ENCODE assay signal across 19 cellular contexts in genomic region chr9:116477584-116478141, GRCh38.
DNase-seq lines count a peak whose midpoint lies in the region; ATAC-seq, FAIRE-seq and TF ChIP-seq lines count a peak whose summit lies in the region.
"Had no signal": no experiment of that assay in that cellular context is flagged by ENCODE, and none has a peak within 500 bp of the region (broad histone marks: within the 10 kb centered on the region; RNA-seq: fewer than 3 reads in every experiment).

No MANE protein-coding gene starts in this region.

- H3K27ac ChIP-seq in SK-N-MC (peak overlapping the region; percentile 69), K562 (ENCODE audit: extremely low read depth, low read depth, low read length) (no peak overlapping the region), lower lobe of right lung (peak overlapping the region; percentile 6)

- WGBS in K562 (ENCODE audit: insufficient coverage, low coverage, missing lambda C conversion rate), result 56% methylated on average over 4 of the region's 4 CpGs

- POLR2A ChIA-PET in K562 (lab: Yijun Ruan, JAX) (interaction anchor here (0.5 kb wide), 1 partner anchor 54 kb away, joined by 3 read pairs; no protein-coding TSS in a partner anchor), MCF 10A (lab: Yijun Ruan, JAX) (no interaction called here)

- H3K4me1 Mint-ChIP-seq in type B pancreatic cell (ENCODE audit: unreplicated experiment), result peaks cover 18% of the 10 kb centered on the region
- no peaks in the 10 kb centered on the region for H3K4me1 Mint-ChIP-seq in MCF 10A (ENCODE audit: insufficient read depth, unreplicated experiment)
- H3K4me1 Mint-ChIP-seq: CD4-positive, CD25-positive, alpha-beta regulatory T cell had no signal

- H3K9me3 Mint-ChIP-seq in type B pancreatic cell (no peaks in the 10 kb centered on the region), MCF 10A (ENCODE audit: unreplicated experiment) (no peaks in the 10 kb centered on the region)

- H3K27me3 Mint-ChIP-seq in type B pancreatic cell (no peaks in the 10 kb centered on the region), MCF 10A (ENCODE audit: insufficient read depth, unreplicated experiment) (no peaks in the 10 kb centered on the region)
- H3K27me3 Mint-ChIP-seq: CD4-positive, CD25-positive, alpha-beta regulatory T cell had no signal

- in situ Hi-C loops in K562 (cut with MboI), result no loop called here

- no peaks in the 10 kb centered on the region for H3K79me2 ChIP-seq in K562 (ENCODE audit: control insufficient read depth, insufficient read depth, low read length)

- peaks cover 21% of the 10 kb centered on the region in 2 experiments for H3K4me1 ChIP-seq in K562 (replicated peaks in 1 of 2; ENCODE audit: control insufficient read depth in 2 of 2, insufficient read depth in 2 of 2, low read length in 2 of 2)
- peaks cover 7% of the 10 kb centered on the region for H3K4me1 ChIP-seq in lower lobe of right lung
- H3K4me1 ChIP-seq: Caco-2 had no signal

- no peaks in the 10 kb centered on the region for H3K9me1 ChIP-seq in K562 (ENCODE audit: control insufficient read depth, insufficient read depth, low read length)

- no peak for TF ChIP-seq RAD21 in K562 (CRISPR knock-in tag; conservative IDR thresholded peaks at IDR 0.05 in 1 of 2, IDR thresholded peaks at IDR 0.05 in 1 of 2)

- TF ChIP-seq POLR2A in K562 (conservative IDR thresholded peaks at IDR 0.05), result no peak

- BruUV-seq in K562 (replicated peaks; lab: Mats Ljungman, UMichigan) (no TSS peak), MCF 10A (replicated peaks; lab: Mats Ljungman, UMichigan) (no TSS peak)

- H3K27me3 ChIP-seq in K562 (ENCODE audit: control insufficient read depth in 2 of 2, insufficient read depth in 2 of 2, low read length in 2 of 2) (no peaks in the 10 kb centered on the region), lower lobe of right lung (ENCODE audit: low read depth) (no peaks in the 10 kb centered on the region)

- no peak for DNase-seq in SK-N-MC (ENCODE audit: low read depth, low spot score)
- DNase-seq in K562 (ENCODE audit: extremely low read depth in 1 of 4, low spot score in 3 of 4), result no peak
- DNase-seq in lower lobe of right lung, result no peak
- no peak for DNase-seq in type B pancreatic cell (ENCODE audit: extremely low spot score, unreplicated experiment)
- DNase-seq in NCI-H1092 (lab: John Stamatoyannopoulos, UW), result no peak
- DNase-seq in MCF 10A (ENCODE audit: unreplicated experiment), result no peak
- no peak for DNase-seq in DMS153 (lab: John Stamatoyannopoulos, UW)
- DNase-seq: ACHN; AML-193; Caco-2; CD4-positive, CD25-positive, alpha-beta regulatory T cell; DMS53; HCEC 1CT; MV-4-11; NCI-H1436; NCI-H2029; NCI-H2171; NCI-H446 had no signal

- H3K27ac Mint-ChIP-seq in type B pancreatic cell (peak overlapping the region; percentile 9), MCF 10A (ENCODE audit: low read depth, unreplicated experiment) (no peak overlapping the region)
- H3K27ac Mint-ChIP-seq: CD4-positive, CD25-positive, alpha-beta regulatory T cell had no signal

- no peak for TF ChIP-seq EP300 in K562 (IDR thresholded peaks at IDR 0.05; ENCODE audit: low read length)

- no peak for FAIRE-seq in K562 (lab: Jason Lieb, UNC)
- FAIRE-seq: RCC 7860 had no signal

- TF ChIP-seq CTCF in K562 (IDR thresholded peaks at IDR 0.05 in 2 of 3, conservative IDR thresholded peaks at IDR 0.05 in 1 of 3; ENCODE audit: insufficient read depth in 2 of 3, low read depth in 1 of 3, low read length in 3 of 3), result no peak
- TF ChIP-seq CTCF in lower lobe of right lung (IDR thresholded peaks at IDR 0.05), result no peak
- TF ChIP-seq CTCF in type B pancreatic cell (conservative IDR thresholded peaks at IDR 0.05), result no peak
- no peak for TF ChIP-seq CTCF in MCF 10A (IDR thresholded peaks at IDR 0.05; ENCODE audit: unreplicated experiment)

- H3K4me3 Mint-ChIP-seq in type B pancreatic cell (no peak overlapping the region), MCF 10A (ENCODE audit: unreplicated experiment) (no peak overlapping the region)
- H3K4me3 Mint-ChIP-seq: CD4-positive, CD25-positive, alpha-beta regulatory T cell had no signal

- intact Hi-C loops in K562 (cut with micrococcal nuclease), result no loop called here
- intact Hi-C loops in lower lobe of right lung (cut with DNase I), result no loop called here
- intact Hi-C loops in MCF 10A (cut with micrococcal nuclease), result no loop called here

- H3K36me3 ChIP-seq in SK-N-MC (ENCODE audit: insufficient read depth, low read length) (no peaks in the 10 kb centered on the region), K562 (ENCODE audit: control insufficient read depth, insufficient read depth, low read length) (no peaks in the 10 kb centered on the region), lower lobe of right lung (no peaks in the 10 kb centered on the region)

- H3K9me3 ChIP-seq in SK-N-MC (ENCODE audit: low read depth, low read length) (no peaks in the 10 kb centered on the region), K562 (replicated peaks; ENCODE audit: control insufficient read depth, insufficient read depth, low read depth, low read length) (no peaks in the 10 kb centered on the region), lower lobe of right lung (no peaks in the 10 kb centered on the region)
- H3K9me3 ChIP-seq: Caco-2 had no signal

- H3K4me2 ChIP-seq in K562 (ENCODE audit: insufficient read depth, low read length), result no peak overlapping the region

- H3K4me3 ChIP-seq in SK-N-MC, result no peak overlapping the region
- no peak overlapping the region for H3K4me3 ChIP-seq in K562
- no peak overlapping the region for H3K4me3 ChIP-seq in lower lobe of right lung

- CTCF ChIA-PET in K562 (lab: Yijun Ruan, JAX; ENCODE audit: low intra/inter-chr PET ratio), result no interaction called here
- CTCF ChIA-PET in MCF 10A (lab: Yijun Ruan, JAX), result interaction anchor here (0.6 to 1.2 kb wide), 2 partner anchors 14 to 17 kb away, joined by 3 to 7 read pairs; no protein-coding TSS in a partner anchor

- H2AFZ ChIP-seq in K562 (ENCODE audit: low read depth, low read length), result peak overlapping the region; percentile 56

- H3K9ac ChIP-seq in SK-N-MC (ENCODE audit: insufficient read length) (no peak overlapping the region), K562 (ENCODE audit: insufficient read depth in 1 of 2, low read depth in 2 of 2, low read length in 2 of 2) (no peak overlapping the region)

- H3K36me3 Mint-ChIP-seq in type B pancreatic cell, result peaks cover 8% of the 10 kb centered on the region
- no peaks in the 10 kb centered on the region for H3K36me3 Mint-ChIP-seq in MCF 10A (ENCODE audit: insufficient read depth, unreplicated experiment)

- H4K20me1 ChIP-seq in K562 (replicated peaks; ENCODE audit: control insufficient read depth, insufficient read depth, low read length), result no peaks in the 10 kb centered on the region

- ATAC-seq in K562, result no peak
- no peak for ATAC-seq in lower lobe of right lung

TF ChIP-seq in K562, 482 proteins besides CTCF, POLR2A, EP300 and RAD21 (continues in another document):
- 0 out of 2 replicates have a peak, but pooled peaks have one; percentile 59 for TF ChIP-seq NFRKB (IDR thresholded peaks at IDR 0.05; ENCODE audit: low read depth)
- peak; percentile 44 for TF ChIP-seq BRD9 (IDR thresholded peaks at IDR 0.05; ENCODE audit: low read depth, partially characterized antibody)
- TF ChIP-seq BCOR (IDR thresholded peaks at IDR 0.05), result peak; percentile 63
- no peak for TF ChIP-seq ZNF12 (CRISPR knock-in tag; IDR thresholded peaks at IDR 0.05)
- no peak for TF ChIP-seq DDX20 (tag; IDR thresholded peaks at IDR 0.05; ENCODE audit: low read depth)
- TF ChIP-seq ZNF699 (CRISPR knock-in tag; IDR thresholded peaks at IDR 0.05; ENCODE audit: insufficient replicate concordance), result no peak
